8 cellular contexts compared by ENCODE assay signal in genomic region chr2:219560037-219560892, GRCh38. TPM values are rescaled to one million over a fixed set of nuclear protein-coding genes. Genes with fewer than 3 reads are reported as not detected.
DNase-seq lines count a peak whose midpoint lies in the region; FAIRE-seq and TF ChIP-seq lines count a peak whose summit lies in the region.

No MANE protein-coding gene starts in this region.

- no peak overlapping the region for H3K4me3 ChIP-seq in GM06990 (replicated peaks; ENCODE audit: low read depth, low read length)
- no peak overlapping the region for H3K4me3 ChIP-seq in coronary artery
- H3K4me3 ChIP-seq in neural cell (ENCODE audit: low read length) = no peak overlapping the region
- H3K4me3 ChIP-seq in small intestine (ENCODE audit: low read depth in 1 of 2, low read length in 2 of 2) = no peak overlapping the region

- H3K9me3 ChIP-seq in neural cell (ENCODE audit: low read length) = no peaks in the 10 kb centered on the region
- H3K9me3 ChIP-seq in small intestine (ENCODE audit: control insufficient read depth, low read depth) = no peaks in the 10 kb centered on the region

- FAIRE-seq in small intestine (lab: Jason Lieb, UNC) = no peak

- H3K9ac ChIP-seq in neural cell (ENCODE audit: low read length) = no peak overlapping the region

- no peaks in the 10 kb centered on the region for H3K9me2 ChIP-seq in neural cell (ENCODE audit: insufficient read depth, low read length)

- no peaks in the 10 kb centered on the region for H3K36me3 ChIP-seq in GM06990 (ENCODE audit: control insufficient read depth, insufficient read depth, low read length)
- no peaks in the 10 kb centered on the region for H3K36me3 ChIP-seq in neural cell (ENCODE audit: insufficient read depth, low read length)
- H3K36me3 ChIP-seq in small intestine (ENCODE audit: control insufficient read depth in 2 of 2, insufficient read depth in 2 of 2, low read length in 2 of 2) = no peaks in the 10 kb centered on the region

- TF ChIP-seq CTCF in GM06990 (IDR thresholded peaks at IDR 0.05; ENCODE audit: insufficient read depth, low read length, poor library complexity, severe bottlenecking) (peak; percentile 79), coronary artery (IDR thresholded peaks at IDR 0.05) (peak; percentile 90), neural cell (IDR thresholded peaks at IDR 0.05; ENCODE audit: poor library complexity, severe bottlenecking) (peak; percentile 26)

- H4K20me1 ChIP-seq in neural cell (ENCODE audit: insufficient read depth) = no peaks in the 10 kb centered on the region

- no peaks in the 10 kb centered on the region for H3K79me2 ChIP-seq in neural cell (replicated peaks; ENCODE audit: insufficient read depth, low read length)

- H3K27me3 ChIP-seq in GM06990 (replicated peaks; ENCODE audit: control insufficient read depth, insufficient read depth, low read length) = peaks cover 1% of the 10 kb centered on the region
- H3K27me3 ChIP-seq in neural cell (ENCODE audit: insufficient read depth, low read depth, low read length) = no peaks in the 10 kb centered on the region
- no peaks in the 10 kb centered on the region for H3K27me3 ChIP-seq in small intestine (ENCODE audit: control insufficient read depth in 2 of 2, insufficient read depth in 2 of 2, low read length in 2 of 2)

- TF ChIP-seq RAD21 in neural cell (conservative IDR thresholded peaks at IDR 0.05) = no peak

- H3K4me2 ChIP-seq in neural cell (ENCODE audit: low read length) = no peak overlapping the region

- WGBS in small intestine, 3 donors = 32 to 36% (median 34%) methylated on average over 8 of the region's 8 CpGs

- no peak overlapping the region for H3K27ac ChIP-seq in coronary artery
- no peak overlapping the region for H3K27ac ChIP-seq in neural cell (ENCODE audit: low read length)
- H3K27ac ChIP-seq in small intestine (ENCODE audit: low read depth in 1 of 2, low read length in 1 of 2) = no peak overlapping the region

- no peaks in the 10 kb centered on the region for H3K4me1 ChIP-seq in small intestine (ENCODE audit: control insufficient read depth in 2 of 2, insufficient read depth in 1 of 2, low read depth in 1 of 2, low read length in 1 of 2)

- no peak overlapping the region for H2AFZ ChIP-seq in neural cell (ENCODE audit: low read depth, low read length)

- TF ChIP-seq EP300 in neural cell (conservative IDR thresholded peaks at IDR 0.05; ENCODE audit: poor library complexity, severe bottlenecking) = no peak

- no peaks in the 10 kb centered on the region for H3F3A ChIP-seq in neural cell (ENCODE audit: insufficient read depth, low read length, poor library complexity, severe bottlenecking)

- DNase-seq in GM06990 (ENCODE audit: extremely low read depth, insufficient read length) (no peak), HPDE6-E6E7 (ENCODE audit: extremely low spot score) (peak; percentile 37), coronary artery (ENCODE audit: low spot score) (no peak), NCI-H1417 (lab: John Stamatoyannopoulos, UW) (no peak), small intestine (no peak), NCI-H1436 treated with DMSO at 0.1 percent for 48 hours (lab: John Stamatoyannopoulos, UW) (no peak), MV-4-11 (lab: John Stamatoyannopoulos, UW) (no peak)

TF ChIP-seq in neural cell, 6 proteins besides CTCF, POLR2A, EP300 and RAD21:
- TF ChIP-seq REST (IDR thresholded peaks at IDR 0.05; ENCODE audit: borderline replicate concordance) (no peak), EZH2 (IDR thresholded peaks at IDR 0.05; ENCODE audit: borderline replicate concordance, insufficient read depth, low read length, poor library complexity, severe bottlenecking) (no peak), MXI1 (conservative IDR thresholded peaks at IDR 0.05; ENCODE audit: poor library complexity, severe bottlenecking) (no peak), SMC3 (conservative IDR thresholded peaks at IDR 0.05; ENCODE audit: poor library complexity) (no peak), POLR2AphosphoS5 (IDR thresholded peaks at IDR 0.05) (no peak), TAF1 (IDR thresholded peaks at IDR 0.05; ENCODE audit: low read depth) (no peak)

RNA-seq across cellular contexts. Expression of gene OBSL1, which starts 11.1 kb away (rescaled TPM):
- 59.7 and 75.2 TPM in 2 replicates for polyA plus RNA-seq in neural cell
- 44.8 and 45.3 TPM in 2 replicates for polyA minus RNA-seq in neural cell
- 10 to 100 TPM in 2 of 3 donors, 1 to 10 TPM in 1; 4.5 to 16.3 (median 14.6) TPM for polyA plus RNA-seq in small intestine

RNA-seq across cellular contexts. Expression of gene INHA, which starts 11.8 kb away (rescaled TPM):
- polyA plus RNA-seq in neural cell (2.7 and 5.6 TPM in 2 replicates), small intestine (under 1 TPM in 1 of 3 donors, not detected in 2; 0.18 TPM)
- 0.46 TPM in 1 of 2 replicates, not detected in the other for polyA minus RNA-seq in neural cell

RNA-seq across cellular contexts. Expression of gene TMEM198, which starts 16.4 kb away (rescaled TPM):
- polyA plus RNA-seq in neural cell (39.3 and 44.0 TPM in 2 replicates), small intestine (10 to 100 TPM in 1 of 3 donors, 1 to 10 TPM in 2; 1.8 to 23.5 (median 9.6) TPM)
- 39.7 and 50.9 TPM in 2 replicates for polyA minus RNA-seq in neural cell

RNA-seq across cellular contexts. Expression of gene CHPF, which starts 16.7 kb away (rescaled TPM):
- polyA plus RNA-seq in neural cell (24.3 and 28.6 TPM in 2 replicates), small intestine (10 to 100 TPM in 2 of 3 donors, 1 to 10 TPM in 1; 8.7 to 51.9 (median 49.0) TPM)
- 35.1 and 42.4 TPM in 2 replicates for polyA minus RNA-seq in neural cell

RNA-seq across cellular contexts. Expression of gene STK11IP, which starts 37.4 kb away (rescaled TPM):
- 54.9 and 55.0 TPM in 2 replicates for polyA plus RNA-seq in neural cell
- polyA minus RNA-seq in neural cell = 19.0 and 22.7 TPM in 2 replicates
- polyA plus RNA-seq in small intestine = 10 to 100 TPM; 20.4 to 38.9 (median 23.9) TPM

Comparison
In these comparisons a context has a peak if more than half of its experiments do, and no peak if none do; other contexts are left out.
1. CTCF ChIP-seq: peak in every context shown above with its lines; median percentile 90 in coronary artery; 79 in GM06990; 26 in neural cell.